ENCODE assay signal across 9 cellular contexts in the genomic region with DNA sequence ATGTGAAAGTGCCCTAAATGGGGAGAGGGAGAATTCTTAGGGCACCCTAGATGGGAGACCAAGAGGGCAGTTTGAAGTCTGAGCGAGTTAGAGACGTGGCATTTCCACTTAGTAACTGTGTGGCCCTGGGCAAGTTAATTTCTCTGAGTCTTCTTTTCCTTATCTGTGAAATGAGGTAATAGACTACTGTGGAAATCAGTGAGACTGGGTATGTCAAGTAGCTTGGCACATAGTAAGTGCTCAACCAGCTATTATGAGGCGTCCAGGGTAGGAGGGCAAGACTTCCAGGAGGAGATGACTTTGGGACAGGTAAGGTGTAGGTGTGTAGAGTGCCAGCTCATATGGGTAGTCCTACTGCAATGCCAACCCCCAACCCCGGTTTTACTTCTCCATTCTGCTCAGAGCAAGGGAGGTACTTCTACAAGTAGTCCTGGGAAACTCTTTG. TPM values are rescaled to one million over a fixed set of nuclear protein-coding genes. Genes with fewer than 3 reads are reported as not detected.
DNase-seq lines count a peak whose midpoint lies in the region; ATAC-seq, FAIRE-seq and TF ChIP-seq lines count a peak whose summit lies in the region.
"Had no signal": no experiment of that assay in that cellular context is flagged by ENCODE, and none has a peak within 500 bp of the region (broad histone marks: within the 10 kb centered on the region; RNA-seq: fewer than 3 reads in every experiment).

No MANE protein-coding gene starts in this region.

- peak overlapping the region; percentile 85 for H3K4me3 ChIP-seq in effector memory CD4-positive, alpha-beta T cell (ENCODE audit: insufficient read depth, low read depth, low read length, poor library complexity, severe bottlenecking)
- H3K4me3 ChIP-seq in neural cell (ENCODE audit: low read length): peak overlapping the region; percentile 89

- H3K4me1 ChIP-seq in effector memory CD4-positive, alpha-beta T cell (ENCODE audit: control insufficient read depth, insufficient read depth, low read length, poor library complexity, severe bottlenecking): no peaks in the 10 kb centered on the region

- peaks cover 28% of the 10 kb centered on the region for H3K79me2 ChIP-seq in neural cell (replicated peaks; ENCODE audit: insufficient read depth, low read length)

- no peaks in the 10 kb centered on the region for H3K9me3 ChIP-seq in effector memory CD4-positive, alpha-beta T cell (ENCODE audit: control insufficient read depth, low read length)
- no peaks in the 10 kb centered on the region for H3K9me3 ChIP-seq in neural cell (ENCODE audit: low read length)

- H2AFZ ChIP-seq in neural cell (ENCODE audit: low read depth, low read length): peak overlapping the region; percentile 73

- no peaks in the 10 kb centered on the region for H3F3A ChIP-seq in neural cell (ENCODE audit: insufficient read depth, low read length, poor library complexity, severe bottlenecking)

- no peaks in the 10 kb centered on the region for H3K9me2 ChIP-seq in neural cell (ENCODE audit: insufficient read depth, low read length)

- TF ChIP-seq CTCF in neural cell (IDR thresholded peaks at IDR 0.05; ENCODE audit: poor library complexity, severe bottlenecking): no peak

- peak overlapping the region; percentile 93 for H3K9ac ChIP-seq in neural cell (ENCODE audit: low read length)

- TF ChIP-seq EP300 in neural cell (conservative IDR thresholded peaks at IDR 0.05; ENCODE audit: poor library complexity, severe bottlenecking): no peak

- peak; percentile 60 for ATAC-seq in HG02852 (IDR thresholded peaks at IDR 0.05; ENCODE audit: unreplicated experiment)

- no peak for TF ChIP-seq RAD21 in neural cell (conservative IDR thresholded peaks at IDR 0.05)

- DNase-seq in SKM-1 treated with dmso at 0.1 percent for 144 hours (lab: John Stamatoyannopoulos, UW; ENCODE audit: unreplicated experiment): peak; percentile 33
- no peak for DNase-seq in SKM-1 (lab: John Stamatoyannopoulos, UW; ENCODE audit: unreplicated experiment)
- DNase-seq in RKO (ENCODE audit: low spot score): peak; percentile 38
- no peak for DNase-seq in effector memory CD4-positive, alpha-beta T cell
- no peak for DNase-seq in cerebellar nuclear complex (lab: John Stamatoyannopoulos, UW)
- DNase-seq in HTR-8/SVneo (ENCODE audit: insufficient read length, low spot score): no peak

- H3K4me2 ChIP-seq in neural cell (ENCODE audit: low read length): peak overlapping the region; percentile 45

- H4K20me1 ChIP-seq in neural cell (ENCODE audit: insufficient read depth): no peaks in the 10 kb centered on the region

- H3K27ac ChIP-seq in effector memory CD4-positive, alpha-beta T cell (ENCODE audit: insufficient read depth, low read length, poor library complexity, severe bottlenecking): peak overlapping the region; percentile 86
- no peak overlapping the region for H3K27ac ChIP-seq in neural cell (ENCODE audit: low read length)

- no peaks in the 10 kb centered on the region for H3K36me3 ChIP-seq in effector memory CD4-positive, alpha-beta T cell (ENCODE audit: control insufficient read depth, insufficient read depth, low read length)
- no peaks in the 10 kb centered on the region for H3K36me3 ChIP-seq in neural cell (ENCODE audit: insufficient read depth, low read length)

- no peak for FAIRE-seq in HTR-8/SVneo (lab: Jason Lieb, UNC)
- FAIRE-seq: colon had no signal

- H3K27me3 ChIP-seq in effector memory CD4-positive, alpha-beta T cell (replicated peaks; ENCODE audit: control insufficient read depth, insufficient read depth, low read length, poor library complexity, severe bottlenecking): no peaks in the 10 kb centered on the region
- H3K27me3 ChIP-seq in neural cell (ENCODE audit: insufficient read depth, low read depth, low read length): no peaks in the 10 kb centered on the region

TF ChIP-seq in neural cell, 6 proteins besides CTCF, POLR2A, EP300 and RAD21:
- TF ChIP-seq TAF1 (IDR thresholded peaks at IDR 0.05; ENCODE audit: low read depth) (no peak), SMC3 (conservative IDR thresholded peaks at IDR 0.05; ENCODE audit: poor library complexity) (no peak), MXI1 (conservative IDR thresholded peaks at IDR 0.05; ENCODE audit: poor library complexity, severe bottlenecking) (no peak)
- TF ChIP-seq, protein P1, sequence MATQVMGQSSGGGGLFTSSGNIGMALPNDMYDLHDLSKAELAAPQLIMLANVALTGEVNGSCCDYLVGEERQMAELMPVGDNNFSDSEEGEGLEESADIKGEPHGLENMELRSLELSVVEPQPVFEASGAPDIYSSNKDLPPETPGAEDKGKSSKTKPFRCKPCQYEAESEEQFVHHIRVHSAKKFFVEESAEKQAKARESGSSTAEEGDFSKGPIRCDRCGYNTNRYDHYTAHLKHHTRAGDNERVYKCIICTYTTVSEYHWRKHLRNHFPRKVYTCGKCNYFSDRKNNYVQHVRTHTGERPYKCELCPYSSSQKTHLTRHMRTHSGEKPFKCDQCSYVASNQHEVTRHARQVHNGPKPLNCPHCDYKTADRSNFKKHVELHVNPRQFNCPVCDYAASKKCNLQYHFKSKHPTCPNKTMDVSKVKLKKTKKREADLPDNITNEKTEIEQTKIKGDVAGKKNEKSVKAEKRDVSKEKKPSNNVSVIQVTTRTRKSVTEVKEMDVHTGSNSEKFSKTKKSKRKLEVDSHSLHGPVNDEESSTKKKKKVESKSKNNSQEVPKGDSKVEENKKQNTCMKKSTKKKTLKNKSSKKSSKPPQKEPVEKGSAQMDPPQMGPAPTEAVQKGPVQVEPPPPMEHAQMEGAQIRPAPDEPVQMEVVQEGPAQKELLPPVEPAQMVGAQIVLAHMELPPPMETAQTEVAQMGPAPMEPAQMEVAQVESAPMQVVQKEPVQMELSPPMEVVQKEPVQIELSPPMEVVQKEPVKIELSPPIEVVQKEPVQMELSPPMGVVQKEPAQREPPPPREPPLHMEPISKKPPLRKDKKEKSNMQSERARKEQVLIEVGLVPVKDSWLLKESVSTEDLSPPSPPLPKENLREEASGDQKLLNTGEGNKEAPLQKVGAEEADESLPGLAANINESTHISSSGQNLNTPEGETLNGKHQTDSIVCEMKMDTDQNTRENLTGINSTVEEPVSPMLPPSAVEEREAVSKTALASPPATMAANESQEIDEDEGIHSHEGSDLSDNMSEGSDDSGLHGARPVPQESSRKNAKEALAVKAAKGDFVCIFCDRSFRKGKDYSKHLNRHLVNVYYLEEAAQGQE (IDR thresholded peaks at IDR 0.05; ENCODE audit: borderline replicate concordance): no peak

RNA-seq across cellular contexts. Expression of a gene that starts 0.8 kb away (rescaled TPM):
- polyA plus RNA-seq in neural cell: 49.4 and 53.0 TPM in 2 replicates
- 85.7 and 91.8 TPM in 2 replicates for polyA minus RNA-seq in neural cell

Comparison
In these comparisons a context has a peak if more than half of its experiments do, and no peak if none do; other contexts are left out.
1. DNase-seq: peak in SKM-1 treated with dmso at 0.1 percent for 144 hours (single experiment) and RKO (single experiment); none in SKM-1 (single experiment), effector memory CD4-positive, alpha-beta T cell (0 of 3), cerebellar nuclear complex (0 of 2) and HTR-8/SVneo (single experiment).